17 cellular contexts compared by ENCODE assay signal in genomic region chr5:111869681-111870080, GRCh38.
"Had no signal": no experiment of that assay in that cellular context is flagged by ENCODE, and none has a peak within 500 bp of the region (broad histone marks: within the 10 kb centered on the region; RNA-seq: fewer than 3 reads in every experiment).

No MANE protein-coding gene starts in this region.

- ATAC-seq: left ventricle myocardium superior; natural killer cell treated with Interleukin-12 subunit alpha and Interleukin-12 subunit beta and Interleukin-15 and Interleukin-18, amount 100 ng/mL, for 72 hours; stimulated activated memory B cell treated with anti-CD40 and anti-IgM and Interleukin-4, amounts not matched to agents 10 μg/mL and 1 μg/mL and 100 μg/mL, for 72 hours had no signal

- H3K27me3 ChIP-seq: ascending aorta, cardiac muscle cell, thyroid gland had no signal

- H3K27ac ChIP-seq: ascending aorta, cardiac muscle cell, thyroid gland, VCaP had no signal

- DNase-seq: activated CD4-positive, alpha-beta T cell treated with anti-CD3 and anti-CD28 coated beads for 1 hour; activated CD4-positive, alpha-beta T cell treated with anti-CD3 and anti-CD28 coated beads, Interleukin-2, amount 50 U/mL, for 4 hours; activated naive CD4-positive, alpha-beta T cell; activated naive CD8-positive, alpha-beta T cell treated with anti-CD3 and anti-CD28 coated beads, Interleukin-2, amount 10 ng/mL, durations not matched to agents 7 days and 5 days; activated T-cell treated with anti-CD3 and anti-CD28 coated beads for 4 hours; hippocampal formation; left ventricle myocardium superior; mesendoderm; retina; stimulated activated CD4-positive, alpha-beta T cell treated with anti-CD3 and anti-CD28 coated beads, Interleukin-2, amount 100 ng/mL, for 48 hours; T-helper 1 cell; thyroid gland had no signal

- H3K4me3 ChIP-seq: ascending aorta, cardiac muscle cell, thyroid gland had no signal

- H3K4me1 ChIP-seq: ascending aorta, thyroid gland had no signal
